In the genomic region with DNA sequence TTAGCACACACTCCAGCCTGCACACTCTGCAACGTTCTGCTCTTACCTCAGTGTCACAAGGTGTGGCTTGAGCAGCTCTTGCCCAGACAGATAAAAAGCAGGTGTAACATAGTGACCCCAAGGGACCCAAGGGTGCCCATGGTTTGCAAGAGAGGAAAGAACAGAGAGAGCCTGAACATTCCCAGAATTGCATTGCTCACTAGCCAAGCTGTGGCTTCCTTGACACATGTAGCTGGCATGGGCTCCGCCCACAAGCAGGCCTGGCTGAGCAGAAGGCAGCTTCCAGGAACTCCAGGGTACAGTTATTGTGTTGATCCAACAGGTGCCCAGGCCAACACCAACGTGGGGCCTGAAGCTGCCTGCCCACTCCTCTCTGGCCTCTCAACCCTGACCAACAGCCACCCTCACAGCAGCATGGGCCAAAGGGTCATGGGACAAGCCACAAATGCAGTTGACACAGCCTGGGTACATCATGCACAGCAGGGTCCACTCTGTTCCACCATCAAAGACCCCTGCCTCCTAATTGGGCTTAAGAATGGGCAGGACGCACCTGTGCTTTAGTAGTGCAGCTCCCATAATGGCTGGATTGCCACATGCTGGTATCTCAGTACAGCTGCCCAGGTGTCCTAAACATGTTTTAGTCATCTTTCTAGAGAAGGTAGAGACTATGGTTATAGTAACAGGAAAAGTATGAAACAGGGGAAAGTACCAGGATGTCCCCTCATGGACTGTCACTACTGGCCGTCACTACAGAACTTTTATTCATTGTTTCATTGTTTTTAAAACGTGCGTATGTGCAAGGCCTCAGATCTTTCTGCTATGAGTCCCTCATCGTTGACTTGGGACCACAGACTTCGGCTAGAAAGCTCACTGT, we compare ENCODE assay signal across 11 cellular contexts.
DNase-seq lines count a peak whose midpoint lies in the region; ATAC-seq, FAIRE-seq and TF ChIP-seq lines count a peak whose summit lies in the region.
"Had no signal": no experiment of that assay in that cellular context is flagged by ENCODE, and none has a peak within 500 bp of the region (broad histone marks: within the 10 kb centered on the region; RNA-seq: fewer than 3 reads in every experiment).

No MANE protein-coding gene starts in this region.

- H3K27me3 ChIP-seq in RWPE2 (ENCODE audit: insufficient read depth, poor library complexity, severe bottlenecking) (no peaks in the 10 kb centered on the region), left ventricle myocardium inferior (ENCODE audit: low read depth) (no peaks in the 10 kb centered on the region)

- peak; percentile 76; the same call in 2 of the 3 replicates for ATAC-seq in RWPE2 (ENCODE audit: low read depth)
- peak; percentile 41 for ATAC-seq in stimulated activated effector memory CD8-positive, alpha-beta T cell treated with anti-CD3 and anti-CD28 coated beads, Interleukin-12 subunit alpha, Interleukin-12 subunit beta, amount 100 ng/mL, for 72 hours
- ATAC-seq in GM21526 (IDR thresholded peaks at IDR 0.05; ENCODE audit: low FRiP score, unreplicated experiment): no peak

- H3K36me3 Mint-ChIP-seq in stimulated activated effector memory CD8-positive, alpha-beta T cell treated with anti-CD3 and anti-CD28 coated beads, Interleukin-12 subunit alpha, Interleukin-12 subunit beta, amount 100 ng/mL, for 72 hours: no peaks in the 10 kb centered on the region
- H3K36me3 Mint-ChIP-seq: activated naive CD4-positive, alpha-beta T cell treated with anti-CD3 and anti-CD28 coated beads, Interleukin-2, amount 50 U/mL, for 72 hours had no signal

- H3K9me3 Mint-ChIP-seq in stimulated activated effector memory CD8-positive, alpha-beta T cell treated with anti-CD3 and anti-CD28 coated beads, Interleukin-12 subunit alpha, Interleukin-12 subunit beta, amount 100 ng/mL, for 72 hours: no peaks in the 10 kb centered on the region
- H3K9me3 Mint-ChIP-seq: activated naive CD4-positive, alpha-beta T cell treated with anti-CD3 and anti-CD28 coated beads, Interleukin-2, amount 50 U/mL, for 72 hours had no signal

- H3K27ac ChIP-seq in RWPE2 (ENCODE audit: poor library complexity, severe bottlenecking): no peak overlapping the region
- H3K27ac ChIP-seq in left ventricle myocardium inferior (replicated peaks): no peak overlapping the region

- no peaks in the 10 kb centered on the region for H3K9me3 ChIP-seq in RWPE2 (ENCODE audit: severe bottlenecking)
- H3K9me3 ChIP-seq in left ventricle myocardium inferior (replicated peaks): no peaks in the 10 kb centered on the region

- no peak for DNase-seq in GM12892 (ENCODE audit: insufficient read length)
- no peak for DNase-seq in RWPE2 (ENCODE audit: low spot score)
- peak; percentile 37 for DNase-seq in left ventricle myocardium inferior
- no peak for DNase-seq in stimulated activated effector memory CD8-positive, alpha-beta T cell treated with anti-CD3 and anti-CD28 coated beads, Interleukin-12 subunit alpha, Interleukin-12 subunit beta, amount 100 ng/mL, for 72 hours (ENCODE audit: low spot score in 2 of 2)
- DNase-seq in DMS114 treated with DMSO at 0.1 percent for 48 hours (lab: John Stamatoyannopoulos, UW; ENCODE audit: unreplicated experiment): no peak
- DNase-seq in NCI-H2227 (lab: John Stamatoyannopoulos, UW; ENCODE audit: unreplicated experiment): no peak
- DNase-seq in dermis blood vessel endothelial cell: no peak
- DNase-seq: effector CD4-positive, alpha-beta T cell; NCI-H526 treated with DMSO at 0.1 percent for 48 hours had no signal

- TF ChIP-seq POLR2A in GM12892 (IDR thresholded peaks at IDR 0.05; ENCODE audit: low read depth, low read length): no peak

- no peaks in the 10 kb centered on the region for H3K36me3 ChIP-seq in RWPE2 (ENCODE audit: low read depth)
- H3K36me3 ChIP-seq in left ventricle myocardium inferior: no peaks in the 10 kb centered on the region

- H3K4me3 Mint-ChIP-seq in stimulated activated effector memory CD8-positive, alpha-beta T cell treated with anti-CD3 and anti-CD28 coated beads, Interleukin-12 subunit alpha, Interleukin-12 subunit beta, amount 100 ng/mL, for 72 hours: no peak overlapping the region

- no peak overlapping the region for H3K27ac Mint-ChIP-seq in stimulated activated effector memory CD8-positive, alpha-beta T cell treated with anti-CD3 and anti-CD28 coated beads, Interleukin-12 subunit alpha, Interleukin-12 subunit beta, amount 100 ng/mL, for 72 hours

- TF ChIP-seq CTCF in RWPE2 (IDR thresholded peaks at IDR 0.05; ENCODE audit: poor library complexity, severe bottlenecking): no peak
- no peak for TF ChIP-seq CTCF in left ventricle myocardium inferior (IDR thresholded peaks at IDR 0.05; ENCODE audit: borderline replicate concordance)

- peaks cover 16% of the 10 kb centered on the region for H3K4me1 Mint-ChIP-seq in stimulated activated effector memory CD8-positive, alpha-beta T cell treated with anti-CD3 and anti-CD28 coated beads, Interleukin-12 subunit alpha, Interleukin-12 subunit beta, amount 100 ng/mL, for 72 hours

- intact Hi-C loops in left ventricle myocardium inferior (cut with micrococcal nuclease): no loop called here

- peak; percentile 9 for FAIRE-seq in GM12892 (lab: Jason Lieb, UNC)

- H3K4me1 ChIP-seq in RWPE2 (ENCODE audit: insufficient read depth, poor library complexity, severe bottlenecking): no peaks in the 10 kb centered on the region
- H3K4me1 ChIP-seq in left ventricle myocardium inferior: peaks cover 42% of the 10 kb centered on the region

- H3K4me3 ChIP-seq in RWPE2 (ENCODE audit: severe bottlenecking) (no peak overlapping the region), left ventricle myocardium inferior (no peak overlapping the region)
